Comparison of ENCODE assay signal across 29 cellular contexts in genomic region chr15:32035285-32035684, GRCh38. TPM values are rescaled to one million over a fixed set of nuclear protein-coding genes. Genes with fewer than 3 reads are reported as not detected.
"Had no signal": no experiment of that assay in that cellular context is flagged by ENCODE, and none has a peak within 500 bp of the region (broad histone marks: within the 10 kb centered on the region; RNA-seq: fewer than 3 reads in every experiment).

No MANE protein-coding gene starts in this region.

- H3K36me3 ChIP-seq: neutrophil, pancreas, spleen, suprapubic skin, tibial artery, transverse colon, upper lobe of right lung, uterus had no signal

- H3K4me2 ChIP-seq: smooth muscle cell had no signal

- FAIRE-seq: pancreas had no signal

- H3K9me3 ChIP-seq: neutrophil, pancreas, psoas muscle, spleen, suprapubic skin, testis, tibial artery, transverse colon, upper lobe of right lung, uterus had no signal

- H3K27ac ChIP-seq: neutrophil, pancreas, psoas muscle, skin epidermis, spleen, suprapubic skin, testis, tibial artery, transverse colon, upper lobe of right lung, uterus had no signal

- H3K27me3 ChIP-seq: pancreas, testis, uterus had no signal

- H3K4me1 ChIP-seq: testis had no signal

- ATAC-seq: naive thymus-derived CD8-positive, alpha-beta T cell; natural killer cell treated with Interleukin-12 subunit alpha and Interleukin-12 subunit beta and Interleukin-15 and Interleukin-18, amount 100 ng/mL, for 72 hours; pancreas; psoas muscle; right cardiac atrium; sciatic nerve; stimulated activated memory B cell treated with anti-CD40 and anti-IgM and Interleukin-4, amounts not matched to agents 10 μg/mL and 1 μg/mL and 100 μg/mL, for 72 hours; stimulated activated naive CD8-positive, alpha-beta T cell treated with anti-CD3 and anti-CD28 coated beads, Interleukin-15, amount 100 ng/mL, for 72 hours; stimulated activated naive CD8-positive, alpha-beta T cell treated with anti-CD3 and anti-CD28 coated beads, Interleukin-15, Interleukin-2, amounts not matched to agents 100 U/mL and 50 U/mL, for 24 hours; upper lobe of right lung had no signal

- DNase-seq: naive thymus-derived CD8-positive, alpha-beta T cell; nephron progenitor cell; nucleus accumbens; pancreas; posterior cingulate gyrus; psoas muscle; right cardiac atrium; spleen; stimulated activated CD4-positive, alpha-beta T cell treated with anti-CD3 and anti-CD28 coated beads, Interleukin-12 subunit alpha, Interleukin-12 subunit beta, amount 100 ng/mL, for 4 hours; stimulated activated CD4-positive, alpha-beta T cell treated with anti-CD3 and anti-CD28 coated beads, Interleukin-1b, Interleukin-23, amount 100 ng/mL, for 48 hours; stimulated activated CD4-positive, alpha-beta T cell treated with anti-CD3 and anti-CD28 coated beads, Interleukin-4, amount 100 ng/mL, for 1 hour; stimulated activated CD4-positive, alpha-beta T cell treated with anti-CD3 and anti-CD28 coated beads, Interleukin-4, amount 100 ng/mL, for 4 hours; stimulated activated CD8-positive, alpha-beta memory T cell treated with anti-CD3 and anti-CD28 coated beads, Interleukin-4, amount 100 ng/mL, for 48 hours; stimulated activated naive CD4-positive, alpha-beta T cell; stimulated activated naive CD8-positive, alpha-beta T cell treated with anti-CD3 and anti-CD28 coated beads, Interleukin-15, amount 100 ng/mL, for 72 hours; stimulated activated naive CD8-positive, alpha-beta T cell treated with anti-CD3 and anti-CD28 coated beads, Interleukin-15, Interleukin-2, amounts not matched to agents 100 U/mL and 50 U/mL, for 24 hours; substantia nigra; testis; tibial artery; transverse colon; upper lobe of right lung; uterus had no signal

- H3K4me3 ChIP-seq: pancreas, psoas muscle, skin epidermis, smooth muscle cell, spleen, suprapubic skin, testis, tibial artery, transverse colon, upper lobe of right lung, uterus had no signal

RNA-seq across cellular contexts. Expression of gene CHRNA7, which starts 5.0 kb away (rescaled TPM):
- total RNA-seq: naive thymus-derived CD8-positive, alpha-beta T cell had no signal
